In the genomic region with DNA sequence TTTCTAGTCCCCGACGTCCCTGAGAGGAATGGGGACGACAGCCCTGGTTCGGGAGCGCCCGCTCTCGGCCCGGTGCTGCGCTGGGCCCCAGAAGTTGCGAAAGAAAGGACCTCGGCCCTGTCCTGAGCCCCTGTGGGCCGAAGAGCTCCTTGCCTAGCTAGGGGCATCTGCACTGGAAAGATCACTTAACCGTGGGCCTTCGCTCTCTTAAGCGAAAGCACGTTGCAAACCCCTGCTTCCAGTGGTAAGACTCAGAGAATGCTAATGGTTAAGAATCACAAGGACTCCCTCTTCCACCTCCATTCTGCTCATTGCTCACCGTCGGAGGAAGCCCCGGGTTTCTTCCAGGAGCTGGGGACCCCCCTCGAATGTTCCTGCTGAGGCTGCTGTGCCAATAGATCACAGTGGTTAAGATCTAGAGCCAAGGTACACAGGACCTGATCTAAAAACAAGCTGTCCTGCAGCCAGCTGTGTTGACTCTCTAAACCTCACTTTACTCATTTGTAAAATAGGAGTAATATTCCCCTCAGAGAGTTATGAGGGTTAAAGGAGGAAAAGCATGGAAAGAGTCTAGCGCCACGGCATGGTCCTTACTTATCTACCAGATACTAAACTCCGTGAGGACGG, we compare ENCODE assay signal across 8 cellular contexts. TPM values are rescaled to one million over a fixed set of nuclear protein-coding genes. Genes with fewer than 3 reads are reported as not detected.
DNase-seq lines count a peak whose midpoint lies in the region; ATAC-seq and TF ChIP-seq lines count a peak whose summit lies in the region.

No MANE protein-coding gene starts in this region.

- H2BK120ac ChIP-seq in IMR-90 (ENCODE audit: low read depth, low read length): no peak overlapping the region

- no peak overlapping the region; the same call in 1 of the 2 replicates for H4K91ac ChIP-seq in IMR-90 (ENCODE audit: insufficient read depth, low read depth, low read length)

- no peak overlapping the region for H2BK15ac ChIP-seq in IMR-90 (ENCODE audit: low read depth, low read length)

- H3K9me1 ChIP-seq in IMR-90 (ENCODE audit: insufficient read depth, low read length): peaks cover 6% of the 10 kb centered on the region; the same call in 1 of the 2 replicates

- no peak for TF ChIP-seq RAD21 in IMR-90 (IDR thresholded peaks at IDR 0.05; ENCODE audit: low read length)

- H3K36me3 ChIP-seq in IMR-90 (ENCODE audit: control insufficient read depth, insufficient read depth, low read length): peaks cover 2% of the 10 kb centered on the region; the same call in 1 of the 2 replicates
- H3K36me3 ChIP-seq in mucosa of stomach (ENCODE audit: control insufficient read depth, insufficient read depth, low read length): no peaks in the 10 kb centered on the region

- DNase-seq in IMR-90 (no peak), caudate nucleus (lab: John Stamatoyannopoulos, UW) (peak in 3 of 61 donors; percentile 31 to 60 (median 55)), HK-2 (ENCODE audit: unreplicated experiment) (no peak), inferior parietal cortex (ENCODE audit: extremely low spot score) (no peak), COLO829 (ENCODE audit: low spot score) (no peak)
- DNase-seq in activated CD8-positive, alpha-beta memory T cell treated with anti-CD3 and anti-CD28 coated beads, Interleukin-2, amount 50 U/mL, for 48 hours: no peak

- CTCF ChIA-PET in IMR-90 (lab: Yijun Ruan, JAX): interaction anchor here (1.4 kb wide), 1 partner anchor 104 kb away, joined by 3 read pairs; no protein-coding TSS in a partner anchor

- H3K27me3 ChIP-seq in IMR-90 (ENCODE audit: control insufficient read depth, insufficient read depth, low read length) (no peaks in the 10 kb centered on the region), mucosa of stomach (ENCODE audit: control insufficient read depth, insufficient read depth, low read length) (no peaks in the 10 kb centered on the region)

- in situ Hi-C loops in IMR-90 (cut with MboI; ENCODE audit: low sequenced_read_pairs): no loop called here

- H2BK5ac ChIP-seq in IMR-90 (ENCODE audit: low read depth, low read length, poor library complexity, severe bottlenecking): peak overlapping the region; percentile 3

- peak overlapping the region; percentile 41; the same call in 1 of the 2 replicates for H4K5ac ChIP-seq in IMR-90 (ENCODE audit: low read depth, low read length)

- dilution Hi-C loops in IMR-90 (cut with HindIII; ENCODE audit: low sequenced_read_pairs, unreplicated experiment): no loop called here

- H3K4me2 ChIP-seq in IMR-90 (ENCODE audit: low read depth, low read length): peak overlapping the region; percentile 81

- peak overlapping the region; percentile 95 for H3K9ac ChIP-seq in IMR-90 (ENCODE audit: low read depth, low read length)
- H3K9ac ChIP-seq in mucosa of stomach (ENCODE audit: low read length): peak overlapping the region; percentile 88

- H3K9me3 ChIP-seq in IMR-90 (ENCODE audit: control insufficient read depth, insufficient read depth, low read length) (no peaks in the 10 kb centered on the region), mucosa of stomach (ENCODE audit: control insufficient read depth, low read length) (no peaks in the 10 kb centered on the region)

- WGBS in IMR-90 (ENCODE audit: extremely low coverage in 2 of 2, insufficient read length in 1 of 2), 2 experiments: 0% methylated on average over 7 of the region's 24 CpGs; no CpG with 5 or more reads in 1 of the 2 experiments

- intact Hi-C loops in IMR-90 (cut with micrococcal nuclease): no loop called here

- TF ChIP-seq CTCF in IMR-90 (conservative IDR thresholded peaks at IDR 0.05; ENCODE audit: low read depth, low read length): no peak

- TF ChIP-seq POLR2A in IMR-90 (IDR thresholded peaks at IDR 0.05; ENCODE audit: low read depth, low read length): no peak

- H3K14ac ChIP-seq in IMR-90 (replicated peaks; ENCODE audit: low read depth, low read length): peak overlapping the region; percentile 89

- ATAC-seq in GM18873 (IDR thresholded peaks at IDR 0.05; ENCODE audit: low FRiP score, unreplicated experiment): peak; percentile 14
- no peak for ATAC-seq in IMR-90 (ENCODE audit: low read depth)

- H3K27ac ChIP-seq in IMR-90 (ENCODE audit: insufficient read depth, low read length) (peak overlapping the region; percentile 75), caudate nucleus (ENCODE audit: low read depth, low read length) (peak overlapping the region; percentile 65)

- peak overlapping the region; percentile 94 for H2AK9ac ChIP-seq in IMR-90 (replicated peaks; ENCODE audit: low read depth, low read length, poor library complexity)

- peaks cover 16 to 30% of the 10 kb centered on the region in 2 experiments for H3K79me1 ChIP-seq in IMR-90 (ENCODE audit: low read depth in 1 of 2, low read length in 2 of 2)

- H2BK20ac ChIP-seq in IMR-90 (ENCODE audit: low read depth, low read length): no peak overlapping the region

- H3K23ac ChIP-seq in IMR-90 (ENCODE audit: low read depth, low read length): peak overlapping the region; percentile 36

- POLR2A ChIA-PET in IMR-90 (lab: Charles Lee; ENCODE audit: unreplicated experiment): no interaction called here

- H3K18ac ChIP-seq in IMR-90 (ENCODE audit: low read depth, low read length): no peak overlapping the region

- peak overlapping the region; percentile 74 to 85 for H4K8ac ChIP-seq in IMR-90 (ENCODE audit: low read depth in 2 of 2, low read length in 2 of 2)

- H2AK5ac ChIP-seq in IMR-90 (ENCODE audit: low read depth, low read length): peak overlapping the region; percentile 83; the same call in 1 of the 2 replicates

- H3K56ac ChIP-seq in IMR-90 (ENCODE audit: extremely low read depth, insufficient read depth, low read length): peak overlapping the region; percentile 75; the same call in 1 of the 2 replicates

- peak overlapping the region; percentile 94 for H2AFZ ChIP-seq in IMR-90 (replicated peaks; ENCODE audit: low read length, poor library complexity)

- peak overlapping the region; percentile 97 for H3K4me3 ChIP-seq in IMR-90 (ENCODE audit: insufficient read depth, low read depth, low read length)
- peak overlapping the region; percentile 90 for H3K4me3 ChIP-seq in mucosa of stomach (ENCODE audit: low read length)

- H3K4me1 ChIP-seq in IMR-90 (ENCODE audit: control insufficient read depth, insufficient read depth, low read length): no peaks in the 10 kb centered on the region
- H3K4me1 ChIP-seq in mucosa of stomach (ENCODE audit: control insufficient read depth, insufficient read depth, low read length): peaks cover 13% of the 10 kb centered on the region

- no TSS peak for BruUV-seq in IMR-90 (replicated peaks; lab: Mats Ljungman, UMichigan)

- H3K4ac ChIP-seq in IMR-90 (ENCODE audit: low read depth, low read length): peak overlapping the region; percentile 14

- peaks cover 6% of the 10 kb centered on the region; the same call in 1 of the 2 replicates for H4K20me1 ChIP-seq in IMR-90 (ENCODE audit: insufficient read depth, low read length)

TF ChIP-seq in IMR-90, 13 proteins besides CTCF, POLR2A, EP300 and RAD21:
- TF ChIP-seq CEBPB (IDR thresholded peaks at IDR 0.05; ENCODE audit: low read depth, low read length) (peak; percentile 51), NFE2L2 (IDR thresholded peaks at IDR 0.05; ENCODE audit: low read depth, low read length) (no peak)

RNA-seq across cellular contexts. Expression of a gene that starts 0.7 kb away (rescaled TPM):
- total RNA-seq in IMR-90 (2012; rRNA removed): 280 and 354 TPM in 2 replicates
- polyA plus RNA-seq in IMR-90 (2012; rRNA removed): 88.0 and 99.1 TPM in 2 replicates
- polyA plus RNA-seq in IMR-90 (2012; cell fraction: cytosol; rRNA removed): 26.1 and 32.5 TPM in 2 replicates
- polyA plus RNA-seq in IMR-90 (2012; cell fraction: nucleus; rRNA removed; ENCODE audit: low replicate concordance): 7.1 and 46.0 TPM in 2 replicates

RNA-seq across cellular contexts. Expression of a gene that starts 12.3 kb away (rescaled TPM):
- total RNA-seq in IMR-90 (2012; rRNA removed): 3.4 and 3.6 TPM in 2 replicates
- 4.2 and 4.8 TPM in 2 replicates for polyA plus RNA-seq in IMR-90 (2012; rRNA removed)
- 1.7 and 2.7 TPM in 2 replicates for polyA plus RNA-seq in IMR-90 (2012; cell fraction: cytosol; rRNA removed)
- polyA plus RNA-seq in IMR-90 (2012; cell fraction: nucleus; rRNA removed; ENCODE audit: low replicate concordance): 5.8 and 10.9 TPM in 2 replicates
